17 cellular contexts compared by ENCODE assay signal in the genomic region with DNA sequence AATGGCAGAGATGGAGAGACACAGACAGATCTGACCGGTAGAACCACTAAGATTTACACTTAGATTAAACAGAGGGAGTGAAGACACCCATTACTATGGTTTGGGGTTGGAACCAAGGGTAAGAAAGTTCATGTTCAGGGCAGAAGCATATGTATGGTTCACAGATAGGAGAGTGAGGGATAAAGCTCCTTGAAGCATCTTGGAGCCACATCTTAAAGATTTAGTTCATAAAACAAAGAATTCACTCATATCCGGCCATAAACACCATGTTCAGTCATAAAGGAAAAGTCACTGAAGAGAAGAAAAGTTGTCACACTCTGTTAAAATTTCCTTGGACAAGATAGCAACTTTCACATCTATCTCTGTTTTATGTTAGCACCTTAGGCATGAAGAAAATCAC. TPM values are rescaled to one million over a fixed set of nuclear protein-coding genes. Genes with fewer than 3 reads are reported as not detected.
A peak's percentile ranks its signal among the peaks of the same experiment; 100 is the strongest.
DNase-seq lines count a peak whose midpoint lies in the region; ATAC-seq and TF ChIP-seq lines count a peak whose summit lies in the region.
"Had no signal": no experiment of that assay in that cellular context is flagged by ENCODE, and none has a peak within 500 bp of the region (broad histone marks: within the 10 kb centered on the region; RNA-seq: fewer than 3 reads in every experiment).

No MANE protein-coding gene starts in this region.

- H3K9me3 ChIP-seq in OCI-LY7 (ENCODE audit: low read length), result peaks cover 39% of the 10 kb centered on the region
- H3K9me3 ChIP-seq in effector memory CD4-positive, alpha-beta T cell (ENCODE audit: control insufficient read depth, low read length), result no peaks in the 10 kb centered on the region
- H3K9me3 ChIP-seq in testis, result no peaks in the 10 kb centered on the region
- H3K9me3 ChIP-seq: ascending aorta, ovary, vagina had no signal

- WGBS in testis, 2 donors, result 89 to 95% methylated on average over 2 of the region's 2 CpGs

- peaks cover 54% of the 10 kb centered on the region for H3K4me1 Mint-ChIP-seq in activated naive CD4-positive, alpha-beta T cell treated with anti-CD3 and anti-CD28 coated beads, Interleukin-2, amount 50 U/mL, for 24 hours
- peaks cover 26% of the 10 kb centered on the region for H3K4me1 Mint-ChIP-seq in activated naive CD4-positive, alpha-beta T cell treated with anti-CD3 and anti-CD28 coated beads, Interleukin-2, amount 10 ng/mL, durations not matched to agents 7 days and 5 days
- peaks cover 56% of the 10 kb centered on the region for H3K4me1 Mint-ChIP-seq in stimulated activated naive CD8-positive, alpha-beta T cell treated with anti-CD3 and anti-CD28 coated beads, Interleukin-15, Interleukin-2, amounts not matched to agents 100 ng/mL and 50 ng/mL, for 24 hours (ENCODE audit: low read depth)

- intact Hi-C loops in OCI-LY7 (cut with micrococcal nuclease; ENCODE audit: unreplicated experiment) (loop anchor here (2.0 to 5.0 kb wide), 2 partner anchors 226 to 317 kb away; a partner anchor contains a TSS), testis (cut with DNase I; ENCODE audit: low total_unique reads) (no loop called here)

- peak overlapping the region; percentile 10 for H3K27ac Mint-ChIP-seq in activated naive CD4-positive, alpha-beta T cell treated with anti-CD3 and anti-CD28 coated beads, Interleukin-2, amount 50 U/mL, for 24 hours
- H3K27ac Mint-ChIP-seq in activated naive CD4-positive, alpha-beta T cell treated with anti-CD3 and anti-CD28 coated beads, Interleukin-2, amount 10 ng/mL, durations not matched to agents 7 days and 5 days, result no peak overlapping the region
- peak overlapping the region; percentile 80 for H3K27ac Mint-ChIP-seq in stimulated activated naive CD8-positive, alpha-beta T cell treated with anti-CD3 and anti-CD28 coated beads, Interleukin-15, Interleukin-2, amounts not matched to agents 100 ng/mL and 50 ng/mL, for 24 hours

- no peaks in the 10 kb centered on the region for H3K27me3 Mint-ChIP-seq in activated naive CD4-positive, alpha-beta T cell treated with anti-CD3 and anti-CD28 coated beads, Interleukin-2, amount 50 U/mL, for 24 hours
- H3K27me3 Mint-ChIP-seq in activated naive CD4-positive, alpha-beta T cell treated with anti-CD3 and anti-CD28 coated beads, Interleukin-2, amount 10 ng/mL, durations not matched to agents 7 days and 5 days, result no peaks in the 10 kb centered on the region
- no peaks in the 10 kb centered on the region for H3K27me3 Mint-ChIP-seq in stimulated activated naive CD8-positive, alpha-beta T cell treated with anti-CD3 and anti-CD28 coated beads, Interleukin-15, Interleukin-2, amounts not matched to agents 100 ng/mL and 50 ng/mL, for 24 hours

- H4K20me1 ChIP-seq in OCI-LY7 (ENCODE audit: insufficient read depth, low read length), result no peaks in the 10 kb centered on the region

- peak overlapping the region; percentile 100 for H3K27ac ChIP-seq in OCI-LY7 (ENCODE audit: low read depth, low read length, poor library complexity, severe bottlenecking)
- no peak overlapping the region for H3K27ac ChIP-seq in effector memory CD4-positive, alpha-beta T cell (ENCODE audit: insufficient read depth, low read length, poor library complexity, severe bottlenecking)
- no peak overlapping the region for H3K27ac ChIP-seq in testis
- H3K27ac ChIP-seq: ascending aorta, ovary, vagina had no signal

- no peaks in the 10 kb centered on the region for H3K9me2 ChIP-seq in OCI-LY7 (ENCODE audit: insufficient read depth, low read length)

- no peak for TF ChIP-seq POLR2A in testis (IDR thresholded peaks at IDR 0.05)

- H3K4me3 ChIP-seq in OCI-LY7 (ENCODE audit: low read depth, low read length, poor library complexity, severe bottlenecking) (peak overlapping the region; percentile 60), testis (no peak overlapping the region)
- no peak overlapping the region for H3K4me3 ChIP-seq in effector memory CD4-positive, alpha-beta T cell (ENCODE audit: insufficient read depth, low read depth, low read length, poor library complexity, severe bottlenecking)
- H3K4me3 ChIP-seq: ascending aorta, ovary, vagina had no signal

- TF ChIP-seq CTCF in OCI-LY7 (conservative IDR thresholded peaks at IDR 0.05; ENCODE audit: low read length) (no peak), testis (IDR thresholded peaks at IDR 0.05) (no peak)

- ATAC-seq in GM21825 (IDR thresholded peaks at IDR 0.05; ENCODE audit: unreplicated experiment), result peak; percentile 18

- CTCF ChIA-PET in activated naive CD4-positive, alpha-beta T cell treated with anti-CD3 and anti-CD28 coated beads, Interleukin-2, amount 10 ng/mL, durations not matched to agents 7 days and 5 days (lab: Charles Lee), result interaction anchor here (1.2 to 3.0 kb wide), 3 partner anchors 11 to 215 kb away, joined by 3 to 12 read pairs (median 11); no protein-coding TSS in a partner anchor
- CTCF ChIA-PET in OCI-LY7 (lab: Charles Lee; ENCODE audit: unreplicated experiment), result interaction anchor here (1.1 to 2.6 kb wide), 2 partner anchors 16 to 215 kb away, joined by 3 to 8 read pairs; no protein-coding TSS in a partner anchor

- POLR2A ChIA-PET in OCI-LY7 (lab: Charles Lee), result interaction anchor here (0.5 to 6.4 kb wide), 16 partner anchors 9 to 1128 kb away, joined by 3 to 63 read pairs (median 8); a partner anchor contains a TSS

- peak overlapping the region; percentile 88 for H3K4me2 ChIP-seq in OCI-LY7 (ENCODE audit: low read length)

- peaks cover 28% of the 10 kb centered on the region for H3K36me3 Mint-ChIP-seq in activated naive CD4-positive, alpha-beta T cell treated with anti-CD3 and anti-CD28 coated beads, Interleukin-2, amount 50 U/mL, for 24 hours
- H3K36me3 Mint-ChIP-seq in activated naive CD4-positive, alpha-beta T cell treated with anti-CD3 and anti-CD28 coated beads, Interleukin-2, amount 10 ng/mL, durations not matched to agents 7 days and 5 days, result peaks cover 40% of the 10 kb centered on the region
- peaks cover 44% of the 10 kb centered on the region for H3K36me3 Mint-ChIP-seq in stimulated activated naive CD8-positive, alpha-beta T cell treated with anti-CD3 and anti-CD28 coated beads, Interleukin-15, Interleukin-2, amounts not matched to agents 100 ng/mL and 50 ng/mL, for 24 hours (ENCODE audit: low read depth)

- H2AFZ ChIP-seq in OCI-LY7 (ENCODE audit: low read length), result no peak overlapping the region

- H3K36me3 ChIP-seq in OCI-LY7 (ENCODE audit: insufficient read depth, low read length) (peaks cover 76% of the 10 kb centered on the region), testis (ENCODE audit: low read depth, missing control alignments) (no peaks in the 10 kb centered on the region)
- no peaks in the 10 kb centered on the region for H3K36me3 ChIP-seq in effector memory CD4-positive, alpha-beta T cell (ENCODE audit: control insufficient read depth, insufficient read depth, low read length)
- H3K36me3 ChIP-seq: ovary, vagina had no signal

- TSS peak; percentile 1 for BruUV-seq in OCI-LY7 (replicated peaks; lab: Mats Ljungman, UMichigan)

- H3K4me3 Mint-ChIP-seq in activated naive CD4-positive, alpha-beta T cell treated with anti-CD3 and anti-CD28 coated beads, Interleukin-2, amount 50 U/mL, for 24 hours, result no peak overlapping the region
- no peak overlapping the region for H3K4me3 Mint-ChIP-seq in activated naive CD4-positive, alpha-beta T cell treated with anti-CD3 and anti-CD28 coated beads, Interleukin-2, amount 10 ng/mL, durations not matched to agents 7 days and 5 days
- H3K4me3 Mint-ChIP-seq in stimulated activated naive CD8-positive, alpha-beta T cell treated with anti-CD3 and anti-CD28 coated beads, Interleukin-15, Interleukin-2, amounts not matched to agents 100 ng/mL and 50 ng/mL, for 24 hours, result peak overlapping the region; percentile 32

- peaks cover 99% of the 10 kb centered on the region for H3K4me1 ChIP-seq in OCI-LY7 (ENCODE audit: insufficient read depth, low read length, poor library complexity, severe bottlenecking)
- no peaks in the 10 kb centered on the region for H3K4me1 ChIP-seq in effector memory CD4-positive, alpha-beta T cell (ENCODE audit: control insufficient read depth, insufficient read depth, low read length, poor library complexity, severe bottlenecking)
- no peaks in the 10 kb centered on the region for H3K4me1 ChIP-seq in testis

- H3K27me3 ChIP-seq in effector memory CD4-positive, alpha-beta T cell (replicated peaks; ENCODE audit: control insufficient read depth, insufficient read depth, low read length, poor library complexity, severe bottlenecking), result no peaks in the 10 kb centered on the region
- H3K27me3 ChIP-seq in testis, result no peaks in the 10 kb centered on the region
- H3K27me3 ChIP-seq: ascending aorta, ovary, vagina had no signal

- H3K9me3 Mint-ChIP-seq in activated naive CD4-positive, alpha-beta T cell treated with anti-CD3 and anti-CD28 coated beads, Interleukin-2, amount 50 U/mL, for 24 hours, result peaks cover 11% of the 10 kb centered on the region
- peaks cover 1% of the 10 kb centered on the region for H3K9me3 Mint-ChIP-seq in activated naive CD4-positive, alpha-beta T cell treated with anti-CD3 and anti-CD28 coated beads, Interleukin-2, amount 10 ng/mL, durations not matched to agents 7 days and 5 days
- peaks cover 10% of the 10 kb centered on the region for H3K9me3 Mint-ChIP-seq in stimulated activated naive CD8-positive, alpha-beta T cell treated with anti-CD3 and anti-CD28 coated beads, Interleukin-15, Interleukin-2, amounts not matched to agents 100 ng/mL and 50 ng/mL, for 24 hours

- peaks cover 95% of the 10 kb centered on the region for H3K79me2 ChIP-seq in OCI-LY7 (ENCODE audit: insufficient read depth, low read depth, low read length)

- DNase-seq in activated naive CD4-positive, alpha-beta T cell treated with anti-CD3 and anti-CD28 coated beads, Interleukin-2, amount 10 ng/mL, durations not matched to agents 7 days and 5 days, result no peak
- DNase-seq in OCI-LY7 (ENCODE audit: low spot score), result no peak
- DNase-seq in effector memory CD4-positive, alpha-beta T cell, result no peak
- DNase-seq in testis, result no peak
- no peak for DNase-seq in NCI-H2171 (lab: John Stamatoyannopoulos, UW)
- DNase-seq: DMS53, Kasumi-1, mesendoderm, NCI-H2029 treated with DMSO at 0.1 percent for 48 hours, ovary, SHP77 treated with DMSO at 0.1 percent for 48 hours had no signal

RNA-seq across cellular contexts. Expression of a gene that starts 18.0 kb away (rescaled TPM):
- 66.5 and 88.8 TPM in 2 replicates for total RNA-seq in OCI-LY7 (2014; rRNA removed; shearing (Covaris generic))
- total RNA-seq in OCI-LY7 (2022), result 164 and 178 TPM in 2 replicates
- 10 to 100 TPM; 12.7 to 18.8 TPM for total RNA-seq in testis
- 16.2 TPM for polyA plus RNA-seq in testis (ENCODE audit: insufficient read depth, low read depth, low replicate concordance)

RNA-seq across cellular contexts. Expression of a gene that starts 43.1 kb away (rescaled TPM):
- total RNA-seq in OCI-LY7 (2014; rRNA removed; shearing (Covaris generic)), result not detected in 2 replicates
- total RNA-seq in OCI-LY7 (2022) (not detected in 2 replicates), testis (under 1 TPM in 1 of 2 donors, not detected in 1; 0.39 TPM)
- not detected for polyA plus RNA-seq in testis (ENCODE audit: insufficient read depth, low read depth, low replicate concordance)
- total RNA-seq: ascending aorta, dermis microvascular lymphatic vessel endothelial cell, ovary, vagina had no signal
- polyA plus RNA-seq: ovary had no signal

RNA-seq across cellular contexts. Expression of a gene that starts 57.5 kb away (rescaled TPM):
- not detected in 2 replicates for total RNA-seq in OCI-LY7 (2014; rRNA removed; shearing (Covaris generic))
- not detected in 2 replicates for total RNA-seq in OCI-LY7 (2022)
- total RNA-seq in testis, result not detected
- polyA plus RNA-seq in testis (ENCODE audit: insufficient read depth, low read depth, low replicate concordance), result not detected
- total RNA-seq: ascending aorta, dermis microvascular lymphatic vessel endothelial cell, ovary, vagina had no signal
- polyA plus RNA-seq: ovary had no signal
